In the genomic region with DNA sequence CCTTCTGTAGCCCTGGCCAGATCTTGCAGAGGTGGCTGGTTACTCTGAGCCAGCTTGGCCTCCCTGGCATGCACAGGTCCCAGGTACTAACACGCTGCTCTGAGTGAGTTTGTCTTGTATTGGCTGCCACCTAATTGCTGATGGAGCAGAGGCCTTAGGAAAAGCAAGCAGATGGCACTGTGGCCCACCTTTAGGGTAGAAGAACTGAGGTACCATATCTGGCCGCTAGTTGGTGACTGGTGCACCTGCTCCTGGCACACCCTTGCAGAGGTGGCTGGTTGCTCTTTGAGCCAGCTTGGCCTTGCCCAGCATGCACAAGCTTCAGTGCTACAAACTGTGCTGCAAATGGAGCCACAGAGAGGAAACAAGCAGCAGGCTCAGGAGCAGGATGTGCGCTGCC, we compare ENCODE assay signal across 8 cellular contexts.
DNase-seq lines count a peak whose midpoint lies in the region; ATAC-seq, FAIRE-seq and TF ChIP-seq lines count a peak whose summit lies in the region.
"Not testable (repeated sequence)": the region's sequence is repeated elsewhere in the genome, so short reads cannot be mapped to it uniquely, and the experiment has no call there.

No MANE protein-coding gene starts in this region.

- intact Hi-C loops in Panc1 (cut with micrococcal nuclease; ENCODE audit: unreplicated experiment); GM12878 (cut with micrococcal nuclease; ENCODE audit: unreplicated experiment); HepG2 (cut with micrococcal nuclease; ENCODE audit: unreplicated experiment): not testable (repeated sequence)

- in situ Hi-C loops in Panc1 (cut with HindIII; ENCODE audit: low pct_unique_long_range_greater_than_20kb, low sequenced_read_pairs); GM12878 (cut with MboI); HepG2 (cut with HindIII; ENCODE audit: extremely low pct_ligation_motif_present, low pct_unique_long_range_greater_than_20kb): not testable (repeated sequence)

- H3K27ac Mint-ChIP-seq in GM23338 = not testable (repeated sequence)

- RAD21 ChIA-PET in GM12878 (lab: Charles Lee; ENCODE audit: unreplicated experiment) = not testable (repeated sequence)

- not testable (repeated sequence) for H3K36me3 ChIP-seq in GM23338 (ENCODE audit: insufficient read depth); Panc1 (ENCODE audit: control insufficient read depth, insufficient read depth, low read length); GM12878 (ENCODE audit: control insufficient read depth in 2 of 2, insufficient read depth in 2 of 2, low read length in 1 of 2); HepG2 (replicated peaks in 1 of 2; ENCODE audit: control insufficient read depth in 1 of 2, insufficient read depth in 2 of 2, low read length in 2 of 2)

- not testable (repeated sequence) for H3K27ac ChIP-seq in GM23338 (ENCODE audit: low read depth); Panc1 (ENCODE audit: low read length); GM12878 (ENCODE audit: control insufficient read depth, insufficient read depth); HepG2 (ENCODE audit: extremely low read length, insufficient read depth, low read length)

- H3K36me3 Mint-ChIP-seq in GM23338 (ENCODE audit: low read depth) = not testable (repeated sequence)

- TF ChIP-seq EP300 in GM12878 (IDR thresholded peaks at IDR 0.05; ENCODE audit: borderline replicate concordance in 1 of 2, control insufficient read depth in 1 of 2, low read depth in 2 of 2, low read length in 2 of 2); HepG2 (IDR thresholded peaks at IDR 0.05; ENCODE audit: low read depth in 2 of 2, low read length in 2 of 2); HepG2 (CRISPR knock-in tag; IDR thresholded peaks at IDR 0.05; ENCODE audit: borderline replicate concordance): not testable (repeated sequence)

- not testable (repeated sequence) for H3K4me3 Mint-ChIP-seq in GM23338

- H3K4me2 ChIP-seq in GM23338; GM12878 (ENCODE audit: control insufficient read depth, insufficient read depth); HepG2 (ENCODE audit: low read depth, low read length): not testable (repeated sequence)

- H3K9me2 ChIP-seq in GM23338 (ENCODE audit: insufficient read depth) = not testable (repeated sequence)

- SMC1A ChIA-PET in GM12878 (lab: Charles Lee; ENCODE audit: uncharacterized antibody, unreplicated experiment) = interaction anchor here (1.2 kb wide), 1 partner anchor 38 kb away, joined by 4 read pairs; no protein-coding TSS in a partner anchor

- peak; percentile 15 for DNase-seq in DMS 273 (lab: John Stamatoyannopoulos, UW; ENCODE audit: unreplicated experiment)
- DNase-seq in GM12865 (ENCODE audit: low read depth) = peak; percentile 34
- peak; percentile 13 for DNase-seq in GM23338 (ENCODE audit: low spot score)
- peak; percentile 7 for DNase-seq in Jurkat, Clone E6-1 (ENCODE audit: low read depth, low spot score)
- DNase-seq in NCI-H2171 treated with DMSO at 0.1 percent for 48 hours (lab: John Stamatoyannopoulos, UW) = peak; percentile 66
- DNase-seq in Panc1 (ENCODE audit: low read depth, low spot score); GM12878 (ENCODE audit: low read depth, low spot score); HepG2 (ENCODE audit: low spot score): not testable (repeated sequence)

- TF ChIP-seq POLR2A in GM12878 (IDR thresholded peaks at IDR 0.05; ENCODE audit: low read depth, low read length); HepG2 (IDR thresholded peaks at IDR 0.05; ENCODE audit: insufficient read depth in 1 of 2, low read depth in 2 of 2, low read length in 2 of 2): not testable (repeated sequence)

- WGBS in GM12878 (ENCODE audit: insufficient coverage, insufficient replicate concordance, low lambda C conversion rate, missing lambda C conversion rate) = 41% methylated on average over 3 of the region's 3 CpGs
- WGBS in HepG2 (ENCODE audit: low lambda C conversion rate) = 43% methylated on average over 2 of the region's 3 CpGs

- not testable (repeated sequence) for TF ChIP-seq RAD21 in GM12878 (IDR thresholded peaks at IDR 0.05; ENCODE audit: insufficient read depth, low read depth, low read length); HepG2 (CRISPR knock-in tag; IDR thresholded peaks at IDR 0.05)

- not testable (repeated sequence) for H3K27me3 ChIP-seq in GM23338 (ENCODE audit: insufficient read depth); Panc1 (ENCODE audit: control insufficient read depth, insufficient read depth, low read length); GM12878 (replicated peaks in 1 of 2; ENCODE audit: control insufficient read depth in 2 of 2, insufficient read depth in 2 of 2, low read length in 1 of 2); HepG2 (ENCODE audit: control insufficient read depth in 1 of 2, insufficient read depth in 2 of 2, low read length in 2 of 2)

- FAIRE-seq in GM12878 (lab: Jason Lieb, UNC); HepG2 (lab: Jason Lieb, UNC): not testable (repeated sequence)

- not testable (repeated sequence) for H3K79me2 ChIP-seq in GM23338 (replicated peaks; ENCODE audit: insufficient read depth); GM12878 (ENCODE audit: control insufficient read depth, insufficient read depth, low read length); HepG2 (ENCODE audit: insufficient read depth, low read length)

- not testable (repeated sequence) for H3K9ac ChIP-seq in GM12878 (ENCODE audit: control insufficient read depth, insufficient read depth, low read length); HepG2 (ENCODE audit: insufficient read depth, low read depth, low read length)

- not testable (repeated sequence) for H3K27me3 Mint-ChIP-seq in GM23338 (ENCODE audit: insufficient read depth, low read depth, poor library complexity)

- not testable (repeated sequence) for ATAC-seq in GM23338, Panc1, GM12878, HepG2

- BruUV-seq in Panc1 (replicated peaks; lab: Mats Ljungman, UMichigan); GM12878 (replicated peaks; lab: Mats Ljungman, UMichigan); HepG2 (replicated peaks; lab: Mats Ljungman, UMichigan): not testable (repeated sequence)

- CTCF ChIA-PET in Panc1 (lab: Charles Lee); GM12878 (lab: Yijun Ruan, JAX); HepG2 (lab: Yijun Ruan, JAX; ENCODE audit: low intra/inter-chr PET ratio, low total read pairs): not testable (repeated sequence)

- TF ChIP-seq CTCF in GM12865 (IDR thresholded peaks at IDR 0.05; ENCODE audit: insufficient read depth, low read depth, low read length, missing control alignments) (peak; percentile 18), GM23338 (conservative IDR thresholded peaks at IDR 0.05; ENCODE audit: low read depth in 2 of 2) (peak in 1 of 2 experiments; percentile 29; a peak in 1 of 4 replicates), Panc1 (IDR thresholded peaks at IDR 0.05) (peak; percentile 26), GM12878 (IDR thresholded peaks at IDR 0.05 in 2 of 3, conservative IDR thresholded peaks at IDR 0.05 in 1 of 3; ENCODE audit: control insufficient read depth in 2 of 3, extremely low read depth in 1 of 3, insufficient read depth in 1 of 3, low read depth in 3 of 3, low read length in 3 of 3) (peak in 2 of 3 experiments; percentile 18; a peak in 2 of 6 replicates), HepG2 (CRISPR knock-in tag; IDR thresholded peaks at IDR 0.05) (0 out of 2 replicates have a peak, but pooled peaks have one; percentile 18)

- H3K9me3 Mint-ChIP-seq in GM23338 = not testable (repeated sequence)

- H3K9me3 ChIP-seq in Panc1 (ENCODE audit: control insufficient read depth, insufficient read depth, low read depth, low read length); GM12878 (replicated peaks; ENCODE audit: control insufficient read depth, insufficient read depth, low read length); HepG2 (ENCODE audit: low read length): not testable (repeated sequence)

- H3K4me3 ChIP-seq in GM12865 (ENCODE audit: low read depth, low read length); GM23338; Jurkat, Clone E6-1 (ENCODE audit: low read length); Panc1 (ENCODE audit: low read depth in 2 of 2, low read length in 2 of 2); GM12878; HepG2 (replicated peaks in 1 of 3; ENCODE audit: insufficient read depth in 1 of 3, low read depth in 2 of 3, low read length in 3 of 3): not testable (repeated sequence)

- H4K20me1 ChIP-seq in GM23338 (replicated peaks; ENCODE audit: insufficient read depth); GM12878 (ENCODE audit: control insufficient read depth, insufficient read depth); HepG2 (ENCODE audit: insufficient read depth, low read length): not testable (repeated sequence)

- H3K4me1 ChIP-seq in GM23338 (ENCODE audit: insufficient read depth); Panc1 (ENCODE audit: control insufficient read depth, insufficient read depth, low read length); GM12878 (ENCODE audit: control insufficient read depth, insufficient read depth, low read length); HepG2 (ENCODE audit: insufficient read depth, low read length): not testable (repeated sequence)

- POLR2A ChIA-PET in Panc1 (lab: Charles Lee); GM12878 (lab: Charles Lee); HepG2 (lab: Yijun Ruan, JAX): not testable (repeated sequence)

- not testable (repeated sequence) for H3F3A ChIP-seq in GM23338 (replicated peaks; ENCODE audit: low read depth)

- H3K4me1 Mint-ChIP-seq in GM23338 = not testable (repeated sequence)

- not testable (repeated sequence) for H2AFZ ChIP-seq in GM23338; GM12878 (ENCODE audit: control insufficient read depth, low read depth, low read length); HepG2 (ENCODE audit: low read length)

TF ChIP-seq in HepG2, 621 proteins besides CTCF, POLR2A, EP300 and RAD21:
- TF ChIP-seq STAG1 (CRISPR knock-in tag; IDR thresholded peaks at IDR 0.05) (peak; percentile 41; the same call in 1 of the 2 replicates), ZNF7 (CRISPR knock-in tag; IDR thresholded peaks at IDR 0.05) (peak; percentile 39; the same call in 1 of the 2 replicates)
